Comparison of ENCODE assay signal across 20 cellular contexts in genomic region chr22:37280718-37281117, GRCh38. TPM values are rescaled to one million over a fixed set of nuclear protein-coding genes. Genes with fewer than 3 reads are reported as not detected.
DNase-seq lines count a peak whose midpoint lies in the region; ATAC-seq and TF ChIP-seq lines count a peak whose summit lies in the region.
"Had no signal": no experiment of that assay in that cellular context is flagged by ENCODE, and none has a peak within 500 bp of the region (broad histone marks: within the 10 kb centered on the region; RNA-seq: fewer than 3 reads in every experiment).

No MANE protein-coding gene starts in this region.

- no peak overlapping the region for H2BK120ac ChIP-seq in IMR-90 (ENCODE audit: low read depth, low read length)

- H3K4me3 ChIP-seq in IMR-90 (ENCODE audit: insufficient read depth, low read depth, low read length) (no peak overlapping the region), smooth muscle cell (no peak overlapping the region)
- H3K4me3 ChIP-seq: HAP-1 had no signal

- no peak for TF ChIP-seq POLR2A in IMR-90 (IDR thresholded peaks at IDR 0.05; ENCODE audit: low read depth, low read length)

- TF ChIP-seq RAD21 in IMR-90 (IDR thresholded peaks at IDR 0.05; ENCODE audit: low read length) = no peak

- no peaks in the 10 kb centered on the region for H3F3A ChIP-seq in smooth muscle cell (ENCODE audit: low read depth)

- no peaks in the 10 kb centered on the region for H3K36me3 ChIP-seq in IMR-90 (ENCODE audit: control insufficient read depth, insufficient read depth, low read length)
- H3K36me3 ChIP-seq in smooth muscle cell (ENCODE audit: low read depth) = no peaks in the 10 kb centered on the region
- H3K36me3 ChIP-seq: HAP-1 had no signal

- no peak overlapping the region for H4K8ac ChIP-seq in IMR-90 (ENCODE audit: low read depth in 2 of 2, low read length in 2 of 2)

- intact Hi-C loops in activated naive CD4-positive, alpha-beta T cell treated with anti-CD3 and anti-CD28 coated beads for 36 hours (cut with micrococcal nuclease) = no loop called here
- intact Hi-C loops in IMR-90 (cut with micrococcal nuclease) = no loop called here

- DNase-seq in activated naive CD4-positive, alpha-beta T cell treated with anti-CD3 and anti-CD28 coated beads for 36 hours = no peak
- DNase-seq in activated naive CD4-positive, alpha-beta T cell (lab: John Stamatoyannopoulos, UW) = no peak
- DNase-seq in IMR-90 = no peak
- no peak for DNase-seq in effector memory CD8-positive, alpha-beta T cell
- no peak for DNase-seq in natural killer cell treated with Interleukin-12 subunit alpha and Interleukin-12 subunit beta and Interleukin-15 and Interleukin-18, amount 100 ng/mL, for 72 hours (ENCODE audit: low spot score)
- DNase-seq in stimulated activated CD4-positive, alpha-beta T cell treated with anti-CD3 and anti-CD28 coated beads, Interleukin-1b, Interleukin-23, amount 100 ng/mL, for 48 hours = no peak
- no peak for DNase-seq in smooth muscle cell (lab: John Stamatoyannopoulos, UW; ENCODE audit: unreplicated experiment)
- DNase-seq: 8988T; CD8-positive, alpha-beta memory T cell; DMS79 treated with DMSO at 0.1 percent for 48 hours; KBM-7; NCI-H1105; NCI-H2081 treated with DMSO at 0.1 percent for 48 hours; NCI-H510A; NCI-H748 treated with DMSO at 0.1 percent for 48 hours; PC-3; SIG-M5 had no signal

- H3K9me3 Mint-ChIP-seq in activated naive CD4-positive, alpha-beta T cell treated with anti-CD3 and anti-CD28 coated beads for 36 hours = no peaks in the 10 kb centered on the region
- no peaks in the 10 kb centered on the region for H3K9me3 Mint-ChIP-seq in effector memory CD8-positive, alpha-beta T cell
- no peaks in the 10 kb centered on the region for H3K9me3 Mint-ChIP-seq in natural killer cell treated with Interleukin-12 subunit alpha and Interleukin-12 subunit beta and Interleukin-15 and Interleukin-18, amount 100 ng/mL, for 72 hours
- H3K9me3 Mint-ChIP-seq: CD8-positive, alpha-beta memory T cell had no signal

- H2AFZ ChIP-seq in IMR-90 (replicated peaks; ENCODE audit: low read length, poor library complexity) (peak overlapping the region; percentile 13), smooth muscle cell (ENCODE audit: low read depth) (no peak overlapping the region)

- H3K79me2 ChIP-seq in smooth muscle cell (ENCODE audit: low read depth) = no peaks in the 10 kb centered on the region

- H3K27ac ChIP-seq in IMR-90 (ENCODE audit: insufficient read depth, low read length) (no peak overlapping the region), smooth muscle cell (ENCODE audit: low read depth) (no peak overlapping the region)
- H3K27ac ChIP-seq: RWPE1 had no signal

- H3K56ac ChIP-seq in IMR-90 (ENCODE audit: extremely low read depth, insufficient read depth, low read length) = no peak overlapping the region

- peaks cover 41% of the 10 kb centered on the region for H3K4me1 Mint-ChIP-seq in activated naive CD4-positive, alpha-beta T cell treated with anti-CD3 and anti-CD28 coated beads for 36 hours (ENCODE audit: low read depth)
- H3K4me1 Mint-ChIP-seq in effector memory CD8-positive, alpha-beta T cell (ENCODE audit: low read depth in 2 of 2) = peaks cover 57% of the 10 kb centered on the region in 2 donors
- H3K4me1 Mint-ChIP-seq in natural killer cell treated with Interleukin-12 subunit alpha and Interleukin-12 subunit beta and Interleukin-15 and Interleukin-18, amount 100 ng/mL, for 72 hours (ENCODE audit: low read depth in 2 of 2) = peaks cover 73 to 75% of the 10 kb centered on the region in 2 donors

- H2AK5ac ChIP-seq in IMR-90 (ENCODE audit: low read depth, low read length) = no peak overlapping the region

- H3K18ac ChIP-seq in IMR-90 (ENCODE audit: low read depth, low read length) = no peak overlapping the region

- no peak overlapping the region for H4K91ac ChIP-seq in IMR-90 (ENCODE audit: insufficient read depth, low read depth, low read length)

- H3K27me3 Mint-ChIP-seq in activated naive CD4-positive, alpha-beta T cell treated with anti-CD3 and anti-CD28 coated beads for 36 hours (ENCODE audit: low read depth) = no peaks in the 10 kb centered on the region
- H3K27me3 Mint-ChIP-seq in effector memory CD8-positive, alpha-beta T cell = no peaks in the 10 kb centered on the region
- no peaks in the 10 kb centered on the region for H3K27me3 Mint-ChIP-seq in natural killer cell treated with Interleukin-12 subunit alpha and Interleukin-12 subunit beta and Interleukin-15 and Interleukin-18, amount 100 ng/mL, for 72 hours

- H2BK5ac ChIP-seq in IMR-90 (ENCODE audit: low read depth, low read length, poor library complexity, severe bottlenecking) = no peak overlapping the region

- BruUV-seq in IMR-90 (replicated peaks; lab: Mats Ljungman, UMichigan) = no TSS peak

- H2AK9ac ChIP-seq in IMR-90 (replicated peaks; ENCODE audit: low read depth, low read length, poor library complexity) = no peak overlapping the region

- peaks cover 1% of the 10 kb centered on the region for H3K36me3 Mint-ChIP-seq in activated naive CD4-positive, alpha-beta T cell treated with anti-CD3 and anti-CD28 coated beads for 36 hours (ENCODE audit: low read depth)
- H3K36me3 Mint-ChIP-seq in effector memory CD8-positive, alpha-beta T cell (ENCODE audit: insufficient read depth) = peaks cover 14% of the 10 kb centered on the region
- no peaks in the 10 kb centered on the region for H3K36me3 Mint-ChIP-seq in natural killer cell treated with Interleukin-12 subunit alpha and Interleukin-12 subunit beta and Interleukin-15 and Interleukin-18, amount 100 ng/mL, for 72 hours

- WGBS in IMR-90 (ENCODE audit: extremely low coverage in 2 of 2, insufficient read length in 1 of 2), 2 experiments = 83% methylated on average over 5 of the region's 5 CpGs; no CpG with 5 or more reads in 1 of the 2 experiments
- WGBS in smooth muscle cell (ENCODE audit: low lambda C conversion rate) = 99% methylated on average over 5 of the region's 5 CpGs

- no peaks in the 10 kb centered on the region for H3K79me1 ChIP-seq in IMR-90 (ENCODE audit: low read depth in 1 of 2, low read length in 2 of 2)

- no peak overlapping the region for H3K14ac ChIP-seq in IMR-90 (replicated peaks; ENCODE audit: low read depth, low read length)

- no peak overlapping the region for H3K4ac ChIP-seq in IMR-90 (ENCODE audit: low read depth, low read length)

- H3K9me3 ChIP-seq in IMR-90 (ENCODE audit: control insufficient read depth, insufficient read depth, low read length) (peaks cover 5% of the 10 kb centered on the region), smooth muscle cell (replicated peaks; ENCODE audit: low read depth) (no peaks in the 10 kb centered on the region)
- H3K9me3 ChIP-seq: HAP-1 had no signal

- no peak for ATAC-seq in IMR-90 (ENCODE audit: low read depth)
- no peak for ATAC-seq in effector memory CD8-positive, alpha-beta T cell (replicated peaks)
- no peak for ATAC-seq in natural killer cell treated with Interleukin-12 subunit alpha and Interleukin-12 subunit beta and Interleukin-15 and Interleukin-18, amount 100 ng/mL, for 72 hours
- ATAC-seq in HG03108 (IDR thresholded peaks at IDR 0.05; ENCODE audit: unreplicated experiment) = no peak
- ATAC-seq: PC-3 had no signal

- POLR2A ChIA-PET in IMR-90 (lab: Charles Lee; ENCODE audit: unreplicated experiment) = no interaction called here

- peak overlapping the region; percentile 4 for H3K4me3 Mint-ChIP-seq in activated naive CD4-positive, alpha-beta T cell treated with anti-CD3 and anti-CD28 coated beads for 36 hours
- peak overlapping the region; percentile 8 to 97 for H3K4me3 Mint-ChIP-seq in effector memory CD8-positive, alpha-beta T cell
- H3K4me3 Mint-ChIP-seq in natural killer cell treated with Interleukin-12 subunit alpha and Interleukin-12 subunit beta and Interleukin-15 and Interleukin-18, amount 100 ng/mL, for 72 hours = no peak overlapping the region

- dilution Hi-C loops in IMR-90 (cut with HindIII; ENCODE audit: low sequenced_read_pairs, unreplicated experiment) = no loop called here

- no peak for TF ChIP-seq CTCF in IMR-90 (conservative IDR thresholded peaks at IDR 0.05; ENCODE audit: low read depth, low read length)
- TF ChIP-seq CTCF in smooth muscle cell (IDR thresholded peaks at IDR 0.05; ENCODE audit: borderline replicate concordance, insufficient read depth, poor library complexity, severe bottlenecking) = no peak

- H4K20me1 ChIP-seq in IMR-90 (ENCODE audit: insufficient read depth, low read length) = no peaks in the 10 kb centered on the region
- H4K20me1 ChIP-seq in smooth muscle cell (ENCODE audit: low read depth) = no peaks in the 10 kb centered on the region

- CTCF ChIA-PET in activated naive CD4-positive, alpha-beta T cell treated with anti-CD3 and anti-CD28 coated beads for 36 hours (lab: Charles Lee) = interaction anchor here (0.9 to 4.6 kb wide), 6 partner anchors 13 to 286 kb away, joined by 4 to 17 read pairs (median 6); no protein-coding TSS in a partner anchor
- CTCF ChIA-PET in IMR-90 (lab: Yijun Ruan, JAX) = no interaction called here

- H4K5ac ChIP-seq in IMR-90 (ENCODE audit: low read depth, low read length) = no peak overlapping the region

- no peaks in the 10 kb centered on the region; the same call in 1 of the 2 replicates for H3K27me3 ChIP-seq in IMR-90 (ENCODE audit: control insufficient read depth, insufficient read depth, low read length)
- no peaks in the 10 kb centered on the region for H3K27me3 ChIP-seq in smooth muscle cell (ENCODE audit: low read depth)

- H3K9me1 ChIP-seq in IMR-90 (ENCODE audit: insufficient read depth, low read length) = peaks cover 9% of the 10 kb centered on the region; the same call in 1 of the 2 replicates

- no peak overlapping the region for H3K23ac ChIP-seq in IMR-90 (ENCODE audit: low read depth, low read length)

- no peak overlapping the region for H2BK15ac ChIP-seq in IMR-90 (ENCODE audit: low read depth, low read length)

- H2BK20ac ChIP-seq in IMR-90 (ENCODE audit: low read depth, low read length) = no peak overlapping the region

- H3K9ac ChIP-seq in IMR-90 (ENCODE audit: low read depth, low read length) (no peak overlapping the region), smooth muscle cell (ENCODE audit: low read depth) (no peak overlapping the region)

- H3K4me1 ChIP-seq in IMR-90 (ENCODE audit: control insufficient read depth, insufficient read depth, low read length) (no peaks in the 10 kb centered on the region; the same call in 1 of the 2 replicates), smooth muscle cell (ENCODE audit: low read depth) (peaks cover 7% of the 10 kb centered on the region)
- H3K4me1 ChIP-seq: HAP-1 had no signal

- no peak overlapping the region for H3K27ac Mint-ChIP-seq in activated naive CD4-positive, alpha-beta T cell treated with anti-CD3 and anti-CD28 coated beads for 36 hours
- peak overlapping the region in 1 of 2 donors; percentile 97 for H3K27ac Mint-ChIP-seq in effector memory CD8-positive, alpha-beta T cell
- peak overlapping the region; percentile 98 to 99 for H3K27ac Mint-ChIP-seq in natural killer cell treated with Interleukin-12 subunit alpha and Interleukin-12 subunit beta and Interleukin-15 and Interleukin-18, amount 100 ng/mL, for 72 hours

- H3K4me2 ChIP-seq in IMR-90 (ENCODE audit: low read depth, low read length) (no peak overlapping the region), smooth muscle cell (no peak overlapping the region)

- in situ Hi-C loops in IMR-90 (cut with MboI; ENCODE audit: low sequenced_read_pairs) = no loop called here

RNA-seq across cellular contexts. Expression of gene CYTH4, which starts 1.6 kb away (rescaled TPM):
- 10 to 100 TPM; 30.5 to 34.0 TPM for total RNA-seq in activated naive CD4-positive, alpha-beta T cell treated with anti-CD3 and anti-CD28 coated beads for 36 hours
- total RNA-seq in IMR-90 (2012; rRNA removed) (0.28 and 0.36 TPM in 2 replicates), smooth muscle cell (not detected in 2 replicates)
- polyA plus RNA-seq in IMR-90 (2012; rRNA removed) (0.55 and 0.85 TPM in 2 replicates), smooth muscle cell (not detected in 2 replicates)
- 0.38 TPM in 2 replicates for polyA plus RNA-seq in IMR-90 (2012; cell fraction: cytosol; rRNA removed)
- 0.68 and 0.84 TPM in 2 replicates for polyA plus RNA-seq in IMR-90 (2012; cell fraction: nucleus; rRNA removed; ENCODE audit: low replicate concordance)
- 10 to 100 TPM; 36.0 to 41.1 TPM for total RNA-seq in natural killer cell treated with Interleukin-12 subunit alpha and Interleukin-12 subunit beta and Interleukin-15 and Interleukin-18, amount 100 ng/mL, for 72 hours

RNA-seq across cellular contexts. Expression of gene RAC2, which starts 36.6 kb away (rescaled TPM):
- total RNA-seq in activated naive CD4-positive, alpha-beta T cell treated with anti-CD3 and anti-CD28 coated beads for 36 hours = 100 to 1,000 TPM; 728 to 759 TPM
- total RNA-seq in IMR-90 (2012; rRNA removed) = 10.0 and 11.1 TPM in 2 replicates
- 72.3 and 77.1 TPM in 2 replicates for polyA plus RNA-seq in IMR-90 (2012; rRNA removed)
- polyA plus RNA-seq in IMR-90 (2012; cell fraction: cytosol; rRNA removed) = 56.9 and 106 TPM in 2 replicates
- 33.8 and 79.6 TPM in 2 replicates for polyA plus RNA-seq in IMR-90 (2012; cell fraction: nucleus; rRNA removed; ENCODE audit: low replicate concordance)
- 1,000 to 10,000 TPM in 1 of 2 donors, 100 to 1,000 TPM in 1; 666 to 1,078 TPM for total RNA-seq in natural killer cell treated with Interleukin-12 subunit alpha and Interleukin-12 subunit beta and Interleukin-15 and Interleukin-18, amount 100 ng/mL, for 72 hours
- 3.6 and 6.5 TPM in 2 replicates for total RNA-seq in smooth muscle cell
- polyA plus RNA-seq in smooth muscle cell = 3.3 and 4.0 TPM in 2 replicates

Comparison
In these comparisons a context has a peak if more than half of its experiments do, and no peak if none do; other contexts are left out.
1. RNA of gene CYTH4, which starts 1.6 kb away (total RNA-seq): 36.0 to 41.1 TPM in natural killer cell treated with Interleukin-12 subunit alpha and Interleukin-12 subunit beta and Interleukin-15 and Interleukin-18, amount 100 ng/mL, for 72 hours and 30.5 to 34.0 TPM in activated naive CD4-positive, alpha-beta T cell treated with anti-CD3 and anti-CD28 coated beads for 36 hours; 0.28 to 0.36 TPM in IMR-90 and not detected in smooth muscle cell; every median in the first group is over 10 times any median in the second.
2. RNA of gene RAC2, which starts 36.6 kb away (total RNA-seq): 666 to 1,078 TPM in natural killer cell treated with Interleukin-12 subunit alpha and Interleukin-12 subunit beta and Interleukin-15 and Interleukin-18, amount 100 ng/mL, for 72 hours and 728 to 759 TPM in activated naive CD4-positive, alpha-beta T cell treated with anti-CD3 and anti-CD28 coated beads for 36 hours; 10.0 to 11.1 TPM in IMR-90 and 3.6 to 6.5 TPM in smooth muscle cell; every median in the first group is over 10 times any median in the second.